ENCODE assay signal across 1 cellular context in genomic region chr3:110859340-110859739, GRCh38.
TF ChIP-seq lines count a peak whose summit lies in the region.

No MANE protein-coding gene starts in this region.

TF ChIP-seq in HCT116, 20 proteins besides CTCF, POLR2A, EP300 and RAD21 (continued from another document):
- TF ChIP-seq ATF3 (IDR thresholded peaks at IDR 0.05), result no peak
- TF ChIP-seq ZNF274 (IDR thresholded peaks at IDR 0.05; ENCODE audit: low read depth, low read length), result no peak
- TF ChIP-seq CEBPB (IDR thresholded peaks at IDR 0.05; ENCODE audit: low read depth), result no peak
